Comparison of ENCODE assay signal across 1 cellular context in genomic region chr2:33528551-33528950, GRCh38.
TF ChIP-seq lines count a peak whose summit lies in the region.

No MANE protein-coding gene starts in this region.

TF ChIP-seq in IMR-90, 13 proteins besides CTCF, POLR2A, EP300 and RAD21 (continued from another document):
- no peak for TF ChIP-seq FOS (IDR thresholded peaks at IDR 0.05; ENCODE audit: low read depth, low read length)
TF ChIP-seq in IMR-90: peak in this region for 0.
